In the genomic region with DNA sequence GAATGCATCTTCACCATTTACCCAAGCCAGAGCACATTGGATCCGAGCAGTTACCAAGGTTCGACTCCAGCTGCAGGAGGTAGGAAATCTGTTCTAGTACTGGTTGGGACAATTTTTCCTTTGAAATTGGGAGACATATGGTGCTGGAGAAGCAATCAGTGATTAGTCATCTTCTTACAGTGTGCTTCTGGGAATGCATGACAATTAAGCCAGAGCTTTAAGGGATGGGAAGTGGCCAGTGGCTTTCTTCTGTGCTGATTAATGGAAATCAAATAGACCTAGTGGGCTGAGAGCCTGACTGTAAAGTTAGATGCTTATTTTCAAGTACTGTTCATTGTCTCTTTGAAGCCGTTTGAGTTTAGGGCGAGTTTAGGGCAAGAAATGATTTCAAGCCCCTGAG, we compare ENCODE assay signal across 21 cellular contexts.
DNase-seq lines count a peak whose midpoint lies in the region; ATAC-seq and TF ChIP-seq lines count a peak whose summit lies in the region.
"Had no signal": no experiment of that assay in that cellular context is flagged by ENCODE, and none has a peak within 500 bp of the region (broad histone marks: within the 10 kb centered on the region; RNA-seq: fewer than 3 reads in every experiment).

No MANE protein-coding gene starts in this region.

- 94 to 98% (median 96%) methylated on average over 4 of the region's 4 CpGs for WGBS in heart left ventricle, 4 donors

- peaks cover 2% of the 10 kb centered on the region for H3K36me3 ChIP-seq in brain microvascular endothelial cell (replicated peaks)
- peaks cover 0 to 42% (median 23%) of the 10 kb centered on the region in 9 donors for H3K36me3 ChIP-seq in heart left ventricle
- H3K36me3 ChIP-seq: ovary had no signal

- TF ChIP-seq CTCF in brain microvascular endothelial cell (IDR thresholded peaks at IDR 0.05; ENCODE audit: low read depth, low read length, missing control alignments) (no peak), heart left ventricle (IDR thresholded peaks at IDR 0.05) (no peak)

- DNase-seq in EH (ENCODE audit: low read depth) (peak; percentile 72), M059J (ENCODE audit: low read depth) (peak; percentile 62), brain microvascular endothelial cell (peak; percentile 8), myocyte (ENCODE audit: low read depth) (peak; percentile 46), heart left ventricle (no peak), inferior parietal cortex (ENCODE audit: extremely low spot score) (no peak), OCI-M2 (lab: John Stamatoyannopoulos, UW; ENCODE audit: unreplicated experiment) (no peak)
- DNase-seq: activated CD4-positive, CD25-positive, alpha-beta regulatory T cell; activated naive CD8-positive, alpha-beta T cell treated with anti-CD3 and anti-CD28 coated beads, Interleukin-2, amount 10 ng/mL, durations not matched to agents 7 days and 5 days; Calu3; cerebellar nuclear complex; effector memory CD8-positive, alpha-beta T cell; foreskin melanocyte; lower lobe of right lung; naive B cell; NCI-H1417; ovary; SHP77; stimulated activated CD4-positive, alpha-beta T cell treated with anti-CD3 and anti-CD28 coated beads, Interleukin-4, amount 100 ng/mL, for 24 hours; T-helper 17 cell had no signal

- H3K27me3 ChIP-seq in brain microvascular endothelial cell (replicated peaks) (no peaks in the 10 kb centered on the region), heart left ventricle (no peaks in the 10 kb centered on the region)
- H3K27me3 ChIP-seq: ovary had no signal

- intact Hi-C loops in heart left ventricle (cut with DNase I): loop anchor here in 1 of 10 donors (5.0 kb wide), 1 partner anchor 163 kb away; no protein-coding TSS in a partner anchor

- in situ Hi-C loops in brain microvascular endothelial cell (cut with HindIII; ENCODE audit: low pct_ligation_motif_present, low sequenced_read_pairs): no loop called here

- ATAC-seq in GM21825 (IDR thresholded peaks at IDR 0.05; ENCODE audit: unreplicated experiment): no peak
- no peak for ATAC-seq in heart left ventricle
- ATAC-seq: effector memory CD8-positive, alpha-beta T cell; lower lobe of right lung; T-helper 17 cell had no signal

- peaks cover 0 to 21% (median 9%) of the 10 kb centered on the region in 12 donors for H3K4me1 ChIP-seq in heart left ventricle
- H3K4me1 ChIP-seq: lower lobe of right lung had no signal

- H3K27ac ChIP-seq in brain microvascular endothelial cell (no peak overlapping the region), heart left ventricle (no peak overlapping the region)
- H3K27ac ChIP-seq: lower lobe of right lung, ovary had no signal

- no peak for TF ChIP-seq POLR2A in heart left ventricle (IDR thresholded peaks at IDR 0.05)

- H3K9me3 ChIP-seq in heart left ventricle: peaks cover 0 to 7% (median 0%) of the 10 kb centered on the region in 12 donors
- H3K9me3 ChIP-seq: lower lobe of right lung, ovary had no signal

- H3K4me3 ChIP-seq in brain microvascular endothelial cell (ENCODE audit: low read depth, low read length) (no peak overlapping the region), heart left ventricle (no peak overlapping the region)
- H3K4me3 ChIP-seq: lower lobe of right lung, ovary had no signal

Comparison
In these comparisons a context has a peak if more than half of its experiments do, and no peak if none do; other contexts are left out.
1. DNase-seq: peak in EH (single experiment), M059J (single experiment), brain microvascular endothelial cell (single experiment) and myocyte (single experiment); none in heart left ventricle (0 of 5), inferior parietal cortex (single experiment) and OCI-M2 (single experiment).